8 cellular contexts compared by ENCODE assay signal in genomic region chr3:196633658-196634151, GRCh38. TPM values are rescaled to one million over a fixed set of nuclear protein-coding genes. Genes with fewer than 3 reads are reported as not detected.
DNase-seq lines count a peak whose midpoint lies in the region; ATAC-seq and TF ChIP-seq lines count a peak whose summit lies in the region.

No MANE protein-coding gene starts in this region.

- intact Hi-C loops in esophagus squamous epithelium (cut with DNase I) = no loop called here

- TF ChIP-seq POLR2A in Peyer's patch (IDR thresholded peaks at IDR 0.05) (no peak), esophagus squamous epithelium (IDR thresholded peaks at IDR 0.05) (no peak)

- CTCF ChIA-PET in activated CD8-positive, alpha-beta memory T cell treated with anti-CD3 and anti-CD28 coated beads, Interleukin-2, amount 10 ng/mL, durations not matched to agents 7 days and 5 days (lab: Charles Lee) = interaction anchor here (1.5 to 10.3 kb wide), 2 partner anchors 21 to 51 kb away, joined by 5 to 113 read pairs; no protein-coding TSS in a partner anchor
- CTCF ChIA-PET in RWPE1 (lab: Yijun Ruan, JAX) = interaction anchor here (1.9 kb wide), 1 partner anchor 24 kb away, joined by 11 read pairs; no protein-coding TSS in a partner anchor

- peaks cover 9% of the 10 kb centered on the region for H3K36me3 Mint-ChIP-seq in activated CD8-positive, alpha-beta memory T cell treated with anti-CD3 and anti-CD28 coated beads, Interleukin-2, amount 10 ng/mL, durations not matched to agents 7 days and 5 days

- H3K27ac ChIP-seq in Peyer's patch = peak overlapping the region in 3 of 4 donors; percentile 15 to 93 (median 93)
- H3K27ac ChIP-seq in esophagus squamous epithelium = peak overlapping the region; percentile 93 to 95 (median 94)
- H3K27ac ChIP-seq in subcutaneous abdominal adipose tissue (ENCODE audit: low read depth, low read length) = peak overlapping the region; percentile 79
- H3K27ac ChIP-seq in RWPE1 = no peak overlapping the region; the same call in 1 of the 2 replicates

- ATAC-seq in activated CD8-positive, alpha-beta memory T cell treated with anti-CD3 and anti-CD28 coated beads, Interleukin-2, amount 10 ng/mL, durations not matched to agents 7 days and 5 days = no peak
- ATAC-seq in GM21723 (IDR thresholded peaks at IDR 0.05; ENCODE audit: unreplicated experiment) = no peak

- H3K36me3 ChIP-seq in Peyer's patch = no peaks in the 10 kb centered on the region
- no peaks in the 10 kb centered on the region for H3K36me3 ChIP-seq in esophagus squamous epithelium
- no peaks in the 10 kb centered on the region for H3K36me3 ChIP-seq in subcutaneous abdominal adipose tissue (ENCODE audit: control insufficient read depth in 5 of 5, insufficient read depth in 5 of 5, low read length in 5 of 5)

- POLR2A ChIA-PET in RWPE1 (lab: Yijun Ruan, JAX; ENCODE audit: low non-redundant PET) = no interaction called here

- WGBS in esophagus squamous epithelium, 2 donors = 63 to 68% methylated on average over 2 to 11 of the region's 12 CpGs

- peaks cover 59% of the 10 kb centered on the region for H3K4me1 Mint-ChIP-seq in activated CD8-positive, alpha-beta memory T cell treated with anti-CD3 and anti-CD28 coated beads, Interleukin-2, amount 10 ng/mL, durations not matched to agents 7 days and 5 days

- no peak for DNase-seq in activated CD8-positive, alpha-beta memory T cell treated with anti-CD3 and anti-CD28 coated beads, Interleukin-2, amount 10 ng/mL, durations not matched to agents 7 days and 5 days
- DNase-seq in activated CD8-positive, alpha-beta memory T cell treated with anti-CD3 and anti-CD28 coated beads, Interleukin-2, amount 50 U/mL, for 48 hours = no peak
- DNase-seq in Peyer's patch = no peak
- DNase-seq in esophagus squamous epithelium (lab: John Stamatoyannopoulos, UW) = no peak
- no peak for DNase-seq in RWPE1 (ENCODE audit: low spot score)
- DNase-seq in NCI-H446 (lab: John Stamatoyannopoulos, UW) = no peak

- no peaks in the 10 kb centered on the region for H3K27me3 Mint-ChIP-seq in activated CD8-positive, alpha-beta memory T cell treated with anti-CD3 and anti-CD28 coated beads, Interleukin-2, amount 10 ng/mL, durations not matched to agents 7 days and 5 days

- peak overlapping the region; percentile 61 for H3K4me3 Mint-ChIP-seq in activated CD8-positive, alpha-beta memory T cell treated with anti-CD3 and anti-CD28 coated beads, Interleukin-2, amount 10 ng/mL, durations not matched to agents 7 days and 5 days

- TF ChIP-seq CTCF in Peyer's patch (IDR thresholded peaks at IDR 0.05) (no peak), esophagus squamous epithelium (IDR thresholded peaks at IDR 0.05) (no peak), RWPE1 (conservative IDR thresholded peaks at IDR 0.05; ENCODE audit: low read depth) (no peak)

- H3K27me3 ChIP-seq in Peyer's patch (no peaks in the 10 kb centered on the region), esophagus squamous epithelium (peaks cover 0 to 4% (median 0%) of the 10 kb centered on the region in 4 donors), subcutaneous abdominal adipose tissue (ENCODE audit: control insufficient read depth in 5 of 5, insufficient read depth in 4 of 5, low read length in 5 of 5) (peaks cover 0 to 11% (median 7%) of the 10 kb centered on the region in 5 donors)

- peak overlapping the region in 3 of 5 donors; percentile 26 to 37 (median 26) for H3K9ac ChIP-seq in subcutaneous abdominal adipose tissue (ENCODE audit: low read length in 5 of 5)

- peak overlapping the region; percentile 70 for H3K27ac Mint-ChIP-seq in activated CD8-positive, alpha-beta memory T cell treated with anti-CD3 and anti-CD28 coated beads, Interleukin-2, amount 10 ng/mL, durations not matched to agents 7 days and 5 days

- H3K4me3 ChIP-seq in Peyer's patch = peak overlapping the region in 1 of 4 donors; percentile 4
- peak overlapping the region in 1 of 4 donors; percentile 80 for H3K4me3 ChIP-seq in esophagus squamous epithelium
- peak overlapping the region in 3 of 5 donors; percentile 17 to 80 (median 27) for H3K4me3 ChIP-seq in subcutaneous abdominal adipose tissue (ENCODE audit: low read depth in 1 of 5, low read length in 5 of 5)

- H3K9me3 ChIP-seq in Peyer's patch = no peaks in the 10 kb centered on the region
- no peaks in the 10 kb centered on the region for H3K9me3 ChIP-seq in esophagus squamous epithelium
- H3K9me3 ChIP-seq in subcutaneous abdominal adipose tissue (ENCODE audit: control insufficient read depth in 5 of 5, low read length in 5 of 5) = no peaks in the 10 kb centered on the region

- H3K4me1 ChIP-seq in Peyer's patch (peaks cover 0 to 19% (median 2%) of the 10 kb centered on the region in 4 donors), esophagus squamous epithelium (peaks cover 5 to 36% (median 5%) of the 10 kb centered on the region in 3 donors), subcutaneous abdominal adipose tissue (ENCODE audit: control insufficient read depth in 5 of 5, insufficient read depth in 5 of 5, low read length in 5 of 5) (peaks cover 2 to 45% (median 28%) of the 10 kb centered on the region in 5 donors)

- no peaks in the 10 kb centered on the region for H3K9me3 Mint-ChIP-seq in activated CD8-positive, alpha-beta memory T cell treated with anti-CD3 and anti-CD28 coated beads, Interleukin-2, amount 10 ng/mL, durations not matched to agents 7 days and 5 days (ENCODE audit: low read depth)

RNA-seq across cellular contexts. Expression of gene NRROS, which starts 5.8 kb away (rescaled TPM):
- 10 to 100 TPM; 37.5 to 47.8 TPM for total RNA-seq in activated CD8-positive, alpha-beta memory T cell treated with anti-CD3 and anti-CD28 coated beads, Interleukin-2, amount 10 ng/mL, durations not matched to agents 7 days and 5 days
- 10 to 100 TPM in 1 of 4 donors, 1 to 10 TPM in 2, under 1 TPM in 1; 0.70 to 10.7 (median 2.8) TPM for total RNA-seq in Peyer's patch
- total RNA-seq in esophagus squamous epithelium = 1 to 10 TPM in 1 of 4 donors, under 1 TPM in 2, not detected in 1; 0.18 to 4.8 (median 0.70) TPM
